ENCODE assay signal across 17 cellular contexts in genomic region chr22:47276219-47276843, GRCh38.
A peak's percentile ranks its signal among the peaks of the same experiment; 100 is the strongest.
DNase-seq lines count a peak whose midpoint lies in the region; ATAC-seq, FAIRE-seq and TF ChIP-seq lines count a peak whose summit lies in the region.
"Had no signal": no experiment of that assay in that cellular context is flagged by ENCODE, and none has a peak within 500 bp of the region (broad histone marks: within the 10 kb centered on the region; RNA-seq: fewer than 3 reads in every experiment).

No MANE protein-coding gene starts in this region.

- H3K9me2 ChIP-seq in hepatocyte (replicated peaks; ENCODE audit: insufficient read depth), result no peaks in the 10 kb centered on the region

- POLR2A ChIA-PET in HEK293 (lab: Yijun Ruan, JAX) (no interaction called here), endothelial cell of umbilical vein (lab: Charles Lee) (no interaction called here)

- H3K4me2 ChIP-seq in endothelial cell of umbilical vein (ENCODE audit: insufficient read depth, low read length) (no peak overlapping the region), hepatocyte (no peak overlapping the region)
- H3K4me2 ChIP-seq: GM23338 had no signal

- H3K27me3 ChIP-seq in endothelial cell of umbilical vein (ENCODE audit: control insufficient read depth in 2 of 2, insufficient read depth in 2 of 2, low read length in 2 of 2) (no peaks in the 10 kb centered on the region), hepatocyte (no peaks in the 10 kb centered on the region)

- H3K9ac ChIP-seq in endothelial cell of umbilical vein (replicated peaks; ENCODE audit: extremely low read depth, insufficient read depth, low read length), result no peak overlapping the region

- no peak for ATAC-seq in GM21619 (IDR thresholded peaks at IDR 0.05; ENCODE audit: unreplicated experiment)
- ATAC-seq: GM23338 had no signal

- peak; percentile 27 for DNase-seq in NCI-H510A treated with DMSO at 0.1 percent for 48 hours (lab: John Stamatoyannopoulos, UW)
- DNase-seq in NCI-H510A (lab: John Stamatoyannopoulos, UW), result no peak
- no peak for DNase-seq in endothelial cell of umbilical vein (ENCODE audit: low read depth, low spot score)
- peak; percentile 40 for DNase-seq in smooth muscle cell of the brain vasculature (ENCODE audit: low read depth, low spot score)
- DNase-seq in hepatocyte (ENCODE audit: low spot score), result no peak
- DNase-seq in NCI-H2107 treated with DMSO at 0.1 percent for 48 hours (lab: John Stamatoyannopoulos, UW; ENCODE audit: unreplicated experiment), result no peak
- DNase-seq: Calu3; NCI-H1092 treated with DMSO at 0.1 percent for 48 hours; NCI-H1694; NCI-H526 treated with DMSO at 0.1 percent for 48 hours; NK-92 treated with Interleukin-12 subunit alpha and Interleukin-12 subunit beta, amount 100 ng/mL, for 24 hours; OCI-M1 had no signal

- dilution Hi-C loops in endothelial cell of umbilical vein (cut with MboI; ENCODE audit: extremely low pct_ligation_motif_present, low sequenced_read_pairs), result no loop called here

- CTCF ChIA-PET in HEK293 (lab: Yijun Ruan, JAX), result interaction anchor here (0.6 to 1.4 kb wide), 2 partner anchors 52 to 175 kb away, joined by 3 to 4 read pairs; no protein-coding TSS in a partner anchor
- CTCF ChIA-PET in endothelial cell of umbilical vein (lab: Charles Lee), result interaction anchor here (1.4 kb wide), 1 partner anchor 431 kb away, joined by 4 read pairs; no protein-coding TSS in a partner anchor

- H3K27ac ChIP-seq in HEK293 (ENCODE audit: extremely low read depth, low read depth, low read length) (peak overlapping the region; percentile 55; the same call in 1 of the 2 replicates), endothelial cell of umbilical vein (ENCODE audit: insufficient read depth, low read depth, low read length) (no peak overlapping the region), hepatocyte (no peak overlapping the region)

- FAIRE-seq in endothelial cell of umbilical vein (lab: Jason Lieb, UNC), result no peak
- FAIRE-seq: A204.1, HTR-8/SVneo had no signal

- no peak for TF ChIP-seq POLR2A in endothelial cell of umbilical vein (IDR thresholded peaks at IDR 0.05; ENCODE audit: low read depth, low read length)

- 86% methylated on average over 13 of the region's 13 CpGs for WGBS in hepatocyte (ENCODE audit: low lambda C conversion rate, missing lambda C conversion rate)

- no peaks in the 10 kb centered on the region for H3K79me2 ChIP-seq in endothelial cell of umbilical vein (ENCODE audit: control insufficient read depth, insufficient read depth, low read length)
- H3K79me2 ChIP-seq in hepatocyte, result no peaks in the 10 kb centered on the region

- H2AFZ ChIP-seq in endothelial cell of umbilical vein (ENCODE audit: low read depth, low read length), result peak overlapping the region; percentile 38
- no peak overlapping the region for H2AFZ ChIP-seq in hepatocyte
- H2AFZ ChIP-seq: GM23338 had no signal

- H4K20me1 ChIP-seq in endothelial cell of umbilical vein (replicated peaks; ENCODE audit: control insufficient read depth, extremely low read depth, insufficient read depth, low read length) (no peaks in the 10 kb centered on the region), hepatocyte (ENCODE audit: insufficient read depth, poor library complexity, severe bottlenecking) (no peaks in the 10 kb centered on the region)

- BruUV-seq in endothelial cell of umbilical vein (replicated peaks; lab: Mats Ljungman, UMichigan), result no TSS peak

- H3K9me1 ChIP-seq in endothelial cell of umbilical vein (replicated peaks; ENCODE audit: control insufficient read depth, extremely low read depth, insufficient read depth, low read length), result no peaks in the 10 kb centered on the region

- intact Hi-C loops in endothelial cell of umbilical vein (cut with micrococcal nuclease), result no loop called here

- no peaks in the 10 kb centered on the region for H3K9me3 ChIP-seq in HEK293 (ENCODE audit: control insufficient read depth, insufficient read depth, low read depth, low read length)
- H3K9me3 ChIP-seq in endothelial cell of umbilical vein (replicated peaks; ENCODE audit: control insufficient read depth, insufficient read depth, low read length), result no peaks in the 10 kb centered on the region
- no peaks in the 10 kb centered on the region for H3K9me3 ChIP-seq in hepatocyte (ENCODE audit: low read depth)

- H3K4me3 ChIP-seq in HEK293 (ENCODE audit: low read depth, low read length), result no peak overlapping the region
- no peak overlapping the region for H3K4me3 ChIP-seq in endothelial cell of umbilical vein (replicated peaks in 1 of 3; ENCODE audit: insufficient read depth in 1 of 3, low read depth in 1 of 3, low read length in 3 of 3)
- H3K4me3 ChIP-seq in hepatocyte, result no peak overlapping the region
- H3K4me3 ChIP-seq: GM23338 had no signal

- H3K4me1 ChIP-seq in HEK293 (ENCODE audit: control insufficient read depth, insufficient read depth, low read length), result peaks cover 22% of the 10 kb centered on the region
- H3K4me1 ChIP-seq in endothelial cell of umbilical vein (ENCODE audit: control insufficient read depth, extremely low read depth, insufficient read depth, low read length), result no peaks in the 10 kb centered on the region
- no peaks in the 10 kb centered on the region for H3K4me1 ChIP-seq in hepatocyte (ENCODE audit: insufficient read depth)

- TF ChIP-seq CTCF in HEK293 (tag by site-specific recombination; IDR thresholded peaks at IDR 0.05), result no peak
- no peak for TF ChIP-seq CTCF in endothelial cell of umbilical vein (IDR thresholded peaks at IDR 0.05; ENCODE audit: extremely low read depth in 1 of 2, insufficient read depth in 1 of 2, low read depth in 1 of 2, low read length in 2 of 2)
- no peak for TF ChIP-seq CTCF in hepatocyte (IDR thresholded peaks at IDR 0.05; ENCODE audit: poor library complexity)

- H3K36me3 ChIP-seq in HEK293 (ENCODE audit: control insufficient read depth in 2 of 2, insufficient read depth in 1 of 2, low read length in 2 of 2), result no peaks in the 10 kb centered on the region
- no peaks in the 10 kb centered on the region for H3K36me3 ChIP-seq in endothelial cell of umbilical vein (ENCODE audit: control insufficient read depth in 2 of 2, extremely low read depth in 1 of 2, insufficient read depth in 2 of 2, low read length in 2 of 2)
- no peaks in the 10 kb centered on the region for H3K36me3 ChIP-seq in hepatocyte (replicated peaks; ENCODE audit: insufficient read depth, low read depth)

TF ChIP-seq in HEK293, 187 proteins besides CTCF, POLR2A, EP300 and RAD21 (continues in another document):
- TF ChIP-seq ZNF174 (tag by site-specific recombination; IDR thresholded peaks at IDR 0.05) (no peak), ZNF10 (tag by site-specific recombination; IDR thresholded peaks at IDR 0.05) (no peak), ZNF280D (tag by site-specific recombination; IDR thresholded peaks at IDR 0.05) (no peak), KLF1 (tag by site-specific recombination; IDR thresholded peaks at IDR 0.05) (0 out of 2 replicates have a peak, but pooled peaks have one; percentile 13), ZNF292 (tag by site-specific recombination; IDR thresholded peaks at IDR 0.05; ENCODE audit: borderline replicate concordance, low read depth) (no peak)

TF ChIP-seq in endothelial cell of umbilical vein, 7 proteins besides CTCF, POLR2A, EP300 and RAD21:
- no peak for TF ChIP-seq FOS (IDR thresholded peaks at IDR 0.05; ENCODE audit: borderline replicate concordance, insufficient read depth, low read length)
- no peak for TF ChIP-seq POLR2AphosphoS5 (IDR thresholded peaks at IDR 0.05; ENCODE audit: insufficient read depth, low read depth, low read length)
- no peak for TF ChIP-seq GATA2 (IDR thresholded peaks at IDR 0.05; ENCODE audit: insufficient read depth, insufficient read length, low read depth, low read length)
- TF ChIP-seq MYC (IDR thresholded peaks at IDR 0.05; ENCODE audit: low read depth, low read length), result no peak
- TF ChIP-seq JUN (IDR thresholded peaks at IDR 0.05; ENCODE audit: borderline replicate concordance, insufficient read depth, insufficient read length, low read depth), result no peak
- no peak for TF ChIP-seq EZH2 (IDR thresholded peaks at IDR 0.05; ENCODE audit: borderline replicate concordance, low read depth, low read length, severe bottlenecking)
- TF ChIP-seq MAX (IDR thresholded peaks at IDR 0.05; ENCODE audit: insufficient read depth, insufficient read length), result no peak
TF ChIP-seq in endothelial cell of umbilical vein: peak in this region for 0.

Comparison
In these comparisons a context has a peak if more than half of its experiments do, and no peak if none do; other contexts are left out.
1. DNase-seq: peak in NCI-H510A treated with DMSO at 0.1 percent for 48 hours (single experiment) and smooth muscle cell of the brain vasculature (single experiment); none in NCI-H510A (single experiment), endothelial cell of umbilical vein (single experiment), hepatocyte (single experiment) and NCI-H2107 treated with DMSO at 0.1 percent for 48 hours (single experiment).